In the genomic region with DNA sequence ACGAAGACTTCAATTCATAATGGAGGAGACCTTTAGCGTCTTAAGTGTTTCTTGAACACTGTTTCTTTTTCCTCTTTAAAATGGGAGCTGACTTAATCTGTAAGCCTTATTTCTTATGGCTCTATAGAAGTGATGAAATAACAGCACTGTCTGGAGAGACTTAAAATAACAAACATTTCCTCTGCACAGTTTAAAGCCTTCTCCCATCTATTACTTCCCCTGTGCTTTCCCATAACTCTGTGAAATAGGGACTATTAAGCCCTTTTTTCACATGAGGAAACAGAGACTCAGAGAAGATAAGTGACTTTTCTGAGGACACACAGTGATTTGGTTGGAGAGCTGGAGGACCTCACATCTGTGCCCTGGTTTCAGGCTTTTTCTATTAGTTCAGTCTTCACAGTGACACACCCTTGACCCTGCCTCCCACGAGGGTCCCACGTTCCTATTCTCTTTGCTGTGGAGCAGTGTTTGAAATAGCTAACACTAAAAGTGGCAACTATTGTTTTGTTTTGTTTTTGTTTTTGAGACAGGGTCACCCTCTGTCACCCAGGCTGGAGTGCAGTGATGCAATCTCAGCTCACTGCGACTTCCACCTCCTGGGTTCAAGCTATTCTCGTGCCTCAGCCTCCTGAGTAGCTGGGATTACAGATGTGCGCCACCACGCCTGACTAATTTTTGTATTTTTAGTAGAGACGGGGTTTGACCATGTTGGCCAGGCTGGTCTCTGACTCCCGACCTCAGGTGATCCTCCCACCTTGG, we compare ENCODE assay signal across 9 cellular contexts.
A peak's percentile ranks its signal among the peaks of the same experiment; 100 is the strongest.
DNase-seq lines count a peak whose midpoint lies in the region; ATAC-seq and TF ChIP-seq lines count a peak whose summit lies in the region.
"Had no signal": no experiment of that assay in that cellular context is flagged by ENCODE, and none has a peak within 500 bp of the region (broad histone marks: within the 10 kb centered on the region; RNA-seq: fewer than 3 reads in every experiment).

No MANE protein-coding gene starts in this region.

- no peaks in the 10 kb centered on the region for H3K9me3 Mint-ChIP-seq in WTC11
- no peaks in the 10 kb centered on the region for H3K9me3 Mint-ChIP-seq in neural progenitor cell
- H3K9me3 Mint-ChIP-seq: GM23338 had no signal

- CTCF ChIA-PET in IMR-90 (lab: Yijun Ruan, JAX): no interaction called here
- CTCF ChIA-PET in WTC11 (lab: Charles Lee): no interaction called here

- no peak for TF ChIP-seq POLR2A in IMR-90 (IDR thresholded peaks at IDR 0.05; ENCODE audit: low read depth, low read length)

- in situ Hi-C loops in IMR-90 (cut with MboI; ENCODE audit: low sequenced_read_pairs): no loop called here

- ATAC-seq in IMR-90 (ENCODE audit: low read depth) (peak; percentile 94), WTC11 (no peak), HG03280 (IDR thresholded peaks at IDR 0.05; ENCODE audit: unreplicated experiment) (no peak)

- no peaks in the 10 kb centered on the region for H3K36me3 ChIP-seq in IMR-90 (ENCODE audit: control insufficient read depth, insufficient read depth, low read length)
- H3K36me3 ChIP-seq in skeletal muscle tissue (ENCODE audit: control insufficient read depth in 3 of 3, insufficient read depth in 3 of 3, low read length in 3 of 3): no peaks in the 10 kb centered on the region
- no peaks in the 10 kb centered on the region for H3K36me3 ChIP-seq in neural progenitor cell

- H3K27me3 ChIP-seq in IMR-90 (ENCODE audit: control insufficient read depth, insufficient read depth, low read length): no peaks in the 10 kb centered on the region
- no peaks in the 10 kb centered on the region for H3K27me3 ChIP-seq in skeletal muscle tissue (ENCODE audit: control insufficient read depth in 3 of 3, insufficient read depth in 3 of 3, low read length in 3 of 3)
- no peaks in the 10 kb centered on the region for H3K27me3 ChIP-seq in neural progenitor cell

- H3K9ac ChIP-seq in IMR-90 (ENCODE audit: low read depth, low read length) (no peak overlapping the region), skeletal muscle tissue (ENCODE audit: low read depth in 1 of 3, low read length in 3 of 3) (no peak overlapping the region), neural progenitor cell (no peak overlapping the region)
- H3K9ac ChIP-seq: parathyroid adenoma had no signal

- no peak overlapping the region for H2BK20ac ChIP-seq in IMR-90 (ENCODE audit: low read depth, low read length)

- TF ChIP-seq RAD21 in IMR-90 (IDR thresholded peaks at IDR 0.05; ENCODE audit: low read length): no peak

- H3K4me3 ChIP-seq in IMR-90 (ENCODE audit: insufficient read depth, low read depth, low read length) (no peak overlapping the region), fibroblast of pulmonary artery (replicated peaks; ENCODE audit: low read depth, low read length) (no peak overlapping the region), skeletal muscle tissue (ENCODE audit: low read length in 3 of 3) (no peak overlapping the region), neural progenitor cell (no peak overlapping the region)
- H3K4me3 ChIP-seq: GM23338 had no signal

- H4K8ac ChIP-seq in IMR-90 (ENCODE audit: low read depth in 2 of 2, low read length in 2 of 2): no peak overlapping the region

- H2AK5ac ChIP-seq in IMR-90 (ENCODE audit: low read depth, low read length): no peak overlapping the region

- H3K79me2 ChIP-seq in neural progenitor cell (ENCODE audit: low read depth): no peaks in the 10 kb centered on the region
- H3K79me2 ChIP-seq: parathyroid adenoma had no signal

- no peak overlapping the region for H3K23ac ChIP-seq in IMR-90 (ENCODE audit: low read depth, low read length)

- H2BK15ac ChIP-seq in IMR-90 (ENCODE audit: low read depth, low read length): no peak overlapping the region

- H2BK120ac ChIP-seq in IMR-90 (ENCODE audit: low read depth, low read length): peak overlapping the region; percentile 39; the same call in 1 of the 2 replicates

- no peak overlapping the region; the same call in 1 of the 2 replicates for H3K4ac ChIP-seq in IMR-90 (ENCODE audit: low read depth, low read length)

- no peak overlapping the region for H2BK5ac ChIP-seq in IMR-90 (ENCODE audit: low read depth, low read length, poor library complexity, severe bottlenecking)

- peak overlapping the region; percentile 39; the same call in 1 of the 2 replicates for H4K91ac ChIP-seq in IMR-90 (ENCODE audit: insufficient read depth, low read depth, low read length)

- H3K9me1 ChIP-seq in IMR-90 (ENCODE audit: insufficient read depth, low read length): no peaks in the 10 kb centered on the region

- intact Hi-C loops in IMR-90 (cut with micrococcal nuclease): no loop called here

- 0 out of 2 replicates have a peak overlapping the region, but pooled peaks have one; percentile 13 for H3K18ac ChIP-seq in IMR-90 (ENCODE audit: low read depth, low read length)

- peaks cover 23% of the 10 kb centered on the region for H3K36me3 Mint-ChIP-seq in WTC11
- H3K36me3 Mint-ChIP-seq in neural progenitor cell: peaks cover 6% of the 10 kb centered on the region

- H3K27ac Mint-ChIP-seq in WTC11 (peak overlapping the region; percentile 91), neural progenitor cell (no peak overlapping the region)

- H3K27me3 Mint-ChIP-seq in WTC11 (ENCODE audit: low read depth) (no peaks in the 10 kb centered on the region), neural progenitor cell (ENCODE audit: insufficient read depth, low read depth) (peaks cover 3% of the 10 kb centered on the region)

- H3K27ac ChIP-seq in IMR-90 (ENCODE audit: insufficient read depth, low read length) (peak overlapping the region; percentile 1; the same call in 1 of the 2 replicates), skeletal muscle tissue (ENCODE audit: low read depth, low read length) (peak overlapping the region; percentile 47), neural progenitor cell (no peak overlapping the region)
- H3K27ac ChIP-seq: parathyroid adenoma had no signal

- H3K56ac ChIP-seq in IMR-90 (ENCODE audit: extremely low read depth, insufficient read depth, low read length): no peak overlapping the region

- BruUV-seq in IMR-90 (replicated peaks; lab: Mats Ljungman, UMichigan): no TSS peak

- POLR2A ChIA-PET in IMR-90 (lab: Charles Lee; ENCODE audit: unreplicated experiment): no interaction called here
- POLR2A ChIA-PET in WTC11 (lab: Charles Lee): no interaction called here

- H3K4me1 ChIP-seq in IMR-90 (ENCODE audit: control insufficient read depth, insufficient read depth, low read length) (peaks cover 8% of the 10 kb centered on the region; the same call in 1 of the 2 replicates), skeletal muscle tissue (ENCODE audit: control insufficient read depth in 3 of 3, insufficient read depth in 3 of 3, low read length in 3 of 3) (peaks cover 8 to 14% (median 9%) of the 10 kb centered on the region in 3 donors), neural progenitor cell (no peaks in the 10 kb centered on the region)
- H3K4me1 ChIP-seq: parathyroid adenoma had no signal

- H3K4me2 ChIP-seq in IMR-90 (ENCODE audit: low read depth, low read length) (peak overlapping the region; percentile 79), neural progenitor cell (no peak overlapping the region)
- H3K4me2 ChIP-seq: GM23338 had no signal

- TF ChIP-seq CTCF in IMR-90 (conservative IDR thresholded peaks at IDR 0.05; ENCODE audit: low read depth, low read length) (no peak), WTC11 (IDR thresholded peaks at IDR 0.05) (no peak), fibroblast of pulmonary artery (IDR thresholded peaks at IDR 0.05; ENCODE audit: low read length, missing control alignments) (no peak), neural progenitor cell (IDR thresholded peaks at IDR 0.05) (no peak)

- H3K14ac ChIP-seq in IMR-90 (replicated peaks; ENCODE audit: low read depth, low read length): no peak overlapping the region

- no peak overlapping the region; the same call in 1 of the 2 replicates for H4K5ac ChIP-seq in IMR-90 (ENCODE audit: low read depth, low read length)

- H2AFZ ChIP-seq in IMR-90 (replicated peaks; ENCODE audit: low read length, poor library complexity) (no peak overlapping the region), neural progenitor cell (replicated peaks) (no peak overlapping the region)
- H2AFZ ChIP-seq: GM23338, parathyroid adenoma had no signal

- WGBS in IMR-90 (ENCODE audit: extremely low coverage in 2 of 2, insufficient read length in 1 of 2), 2 experiments: no CpG with 5 or more reads among the region's 10 CpGs

- H3K9me3 ChIP-seq in IMR-90 (ENCODE audit: control insufficient read depth, insufficient read depth, low read length): no peaks in the 10 kb centered on the region
- no peaks in the 10 kb centered on the region for H3K9me3 ChIP-seq in skeletal muscle tissue (ENCODE audit: control insufficient read depth in 3 of 3, low read length in 3 of 3)
- no peaks in the 10 kb centered on the region for H3K9me3 ChIP-seq in neural progenitor cell (ENCODE audit: low read depth)

- H3K79me1 ChIP-seq in IMR-90 (ENCODE audit: low read depth in 1 of 2, low read length in 2 of 2): no peaks in the 10 kb centered on the region

- dilution Hi-C loops in IMR-90 (cut with HindIII; ENCODE audit: low sequenced_read_pairs, unreplicated experiment): no loop called here

- no peak overlapping the region for H2AK9ac ChIP-seq in IMR-90 (replicated peaks; ENCODE audit: low read depth, low read length, poor library complexity)

- H3K4me3 Mint-ChIP-seq in WTC11 (no peak overlapping the region), neural progenitor cell (no peak overlapping the region)
- H3K4me3 Mint-ChIP-seq: GM23338 had no signal

- peak; percentile 74 for DNase-seq in IMR-90
- no peak for DNase-seq in WTC11 (ENCODE audit: low spot score)
- DNase-seq in fibroblast of pulmonary artery (ENCODE audit: low read depth): peak; percentile 69
- no peak for DNase-seq in neural progenitor cell (ENCODE audit: low spot score)
- DNase-seq in COLO829 (ENCODE audit: low spot score): no peak

- H3F3A ChIP-seq in neural progenitor cell (ENCODE audit: low read depth): no peaks in the 10 kb centered on the region

- H4K20me1 ChIP-seq in IMR-90 (ENCODE audit: insufficient read depth, low read length) (no peaks in the 10 kb centered on the region), neural progenitor cell (ENCODE audit: low read depth) (no peaks in the 10 kb centered on the region)

- H3K4me1 Mint-ChIP-seq in WTC11: peaks cover 13% of the 10 kb centered on the region
- no peaks in the 10 kb centered on the region for H3K4me1 Mint-ChIP-seq in neural progenitor cell

TF ChIP-seq in WTC11, 78 proteins besides CTCF, POLR2A, EP300 and RAD21 (continues in another document):
- no peak for TF ChIP-seq ZNF512 (CRISPR knock-in tag; IDR thresholded peaks at IDR 0.05; ENCODE audit: borderline replicate concordance)

Comparison
In these comparisons a context has a peak if more than half of its experiments do, and no peak if none do; other contexts are left out.
1. DNase-seq: peak in IMR-90 (single experiment) and fibroblast of pulmonary artery (single experiment); none in WTC11 (single experiment), neural progenitor cell (single experiment) and COLO829 (single experiment).